10 cellular contexts compared by ENCODE assay signal in genomic region chr18:79924814-79925655, GRCh38. TPM values are rescaled to one million over a fixed set of nuclear protein-coding genes. Genes with fewer than 3 reads are reported as not detected.
DNase-seq lines count a peak whose midpoint lies in the region; ATAC-seq, FAIRE-seq and TF ChIP-seq lines count a peak whose summit lies in the region.
"Had no signal": no experiment of that assay in that cellular context is flagged by ENCODE, and none has a peak within 500 bp of the region (broad histone marks: within the 10 kb centered on the region; RNA-seq: fewer than 3 reads in every experiment).

No MANE protein-coding gene starts in this region.

- FAIRE-seq in H54 (lab: Jason Lieb, UNC) = no peak
- no peak for FAIRE-seq in HTR-8/SVneo (lab: Jason Lieb, UNC)

- H3K27me3 ChIP-seq in right cardiac atrium (ENCODE audit: control insufficient read depth, insufficient read depth) = no peaks in the 10 kb centered on the region

- peaks cover 3% of the 10 kb centered on the region for H3K4me1 ChIP-seq in right cardiac atrium (ENCODE audit: control insufficient read depth, insufficient read depth, low read length)

- ATAC-seq in right cardiac atrium (peak; percentile 75 to 79), sciatic nerve (peak; percentile 90), HG03108 (IDR thresholded peaks at IDR 0.05; ENCODE audit: unreplicated experiment) (no peak)
- ATAC-seq: stimulated activated naive B cell treated with anti-CD40 and anti-IgM and Interleukin-4, amounts not matched to agents 10 μg/mL and 1 μg/mL and 100 μg/mL, for 72 hours had no signal

- H3K27ac ChIP-seq in right cardiac atrium (ENCODE audit: low read length) = no peak overlapping the region

- intact Hi-C loops in right cardiac atrium (cut with DNase I) = loop anchor here in 1 of 4 donors (10.0 kb wide), 1 partner anchor 220 kb away; no protein-coding TSS in a partner anchor
- intact Hi-C loops in sciatic nerve (cut with DNase I) = no loop called here

- 51% methylated on average over 25 of the region's 25 CpGs for WGBS in right cardiac atrium

- TF ChIP-seq POLR2A in H54 (IDR thresholded peaks at IDR 0.05; ENCODE audit: low read depth, low read length) = no peak

- DNase-seq in NCI-H128 (lab: John Stamatoyannopoulos, UW; ENCODE audit: unreplicated experiment) (peak; percentile 69), NCI-H69 (lab: John Stamatoyannopoulos, UW) (peak; percentile 38), right cardiac atrium (peak; percentile 36 to 79 (median 53)), sciatic nerve (ENCODE audit: low spot score) (peak; percentile 66), DMS153 treated with DMSO at 0.1 percent for 48 hours (lab: John Stamatoyannopoulos, UW; ENCODE audit: unreplicated experiment) (no peak), H54 (ENCODE audit: insufficient read length, low spot score) (no peak), HTR-8/SVneo (ENCODE audit: insufficient read length, low spot score) (no peak)
- DNase-seq: NCI-H524 treated with DMSO at 0.1 percent for 48 hours; stimulated activated naive B cell treated with anti-CD40 and anti-IgM and Interleukin-4, amounts not matched to agents 10 μg/mL and 1 μg/mL and 100 μg/mL, for 72 hours had no signal

- H3K9me3 ChIP-seq in right cardiac atrium (ENCODE audit: control insufficient read depth, low read length) = no peaks in the 10 kb centered on the region

- no peak overlapping the region for H3K4me3 ChIP-seq in right cardiac atrium (ENCODE audit: low read length)

RNA-seq across cellular contexts. Expression of gene SLC66A2, which starts 26.4 kb away (rescaled TPM):
- total RNA-seq in right cardiac atrium (10 to 100 TPM; 24.7 to 40.0 (median 29.8) TPM), sciatic nerve (65.2 TPM)
- 27.0 TPM for polyA plus RNA-seq in right cardiac atrium

RNA-seq across cellular contexts. Expression of gene HSBP1L1, which starts 39.4 kb away (rescaled TPM):
- 10 to 100 TPM in 3 of 4 donors, 1 to 10 TPM in 1; 9.9 to 14.6 (median 11.1) TPM for total RNA-seq in right cardiac atrium
- 18.8 TPM for polyA plus RNA-seq in right cardiac atrium
- 16.9 TPM for total RNA-seq in sciatic nerve

Comparison
In these comparisons a context has a peak if more than half of its experiments do, and no peak if none do; other contexts are left out.
1. DNase-seq: peak in NCI-H128 (single experiment), NCI-H69 (single experiment), right cardiac atrium (3 of 3) and sciatic nerve (single experiment); none in DMS153 treated with DMSO at 0.1 percent for 48 hours (single experiment), H54 (single experiment) and HTR-8/SVneo (single experiment).